In the genomic region with DNA sequence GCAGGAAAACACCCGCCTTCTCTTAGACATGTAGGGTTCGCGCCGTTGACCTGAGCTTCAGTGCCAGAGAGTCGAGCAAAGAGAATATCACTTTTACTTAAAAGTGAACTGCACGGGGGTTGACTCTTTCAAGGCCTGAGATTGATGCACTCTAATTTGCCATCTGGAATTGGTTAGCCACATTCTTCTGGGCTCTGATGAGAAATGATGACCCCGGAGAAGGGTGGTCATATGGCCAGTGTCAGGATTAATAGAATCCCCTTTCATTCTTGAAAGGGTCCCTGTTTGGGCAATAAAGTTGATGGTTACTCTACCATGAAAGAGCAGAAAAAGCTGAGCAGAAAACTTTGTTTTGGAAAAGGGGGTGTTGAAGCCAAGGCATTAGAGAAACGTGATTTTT, we compare ENCODE assay signal across 18 cellular contexts. TPM values are rescaled to one million over a fixed set of nuclear protein-coding genes. Genes with fewer than 3 reads are reported as not detected.
DNase-seq lines count a peak whose midpoint lies in the region; ATAC-seq and TF ChIP-seq lines count a peak whose summit lies in the region.
"Had no signal": no experiment of that assay in that cellular context is flagged by ENCODE, and none has a peak within 500 bp of the region (broad histone marks: within the 10 kb centered on the region; RNA-seq: fewer than 3 reads in every experiment).

No MANE protein-coding gene starts in this region.

- peak overlapping the region; percentile 76 for H3K27ac Mint-ChIP-seq in activated CD4-positive, alpha-beta T cell treated with anti-CD3 and anti-CD28 coated beads for 36 hours
- H3K27ac Mint-ChIP-seq in nephron: peak overlapping the region; percentile 94 to 99 (median 97)

- no peak for DNase-seq in activated CD4-positive, alpha-beta T cell treated with anti-CD3 and anti-CD28 coated beads for 36 hours
- DNase-seq in activated CD4-positive, alpha-beta T cell treated with anti-CD3 and anti-CD28 coated beads for 48 hours: no peak
- DNase-seq in fibroblast of peridontal ligament (ENCODE audit: extremely low read depth): peak; percentile 32
- no peak for DNase-seq in transverse colon
- DNase-seq in effector CD4-positive, alpha-beta T cell: no peak
- DNase-seq in H4 (ENCODE audit: low spot score): no peak
- DNase-seq: 8988T; activated CD4-positive, alpha-beta T cell treated with anti-CD3 and anti-CD28 coated beads, Interleukin-2, amount 10 ng/mL, durations not matched to agents 7 days and 5 days; activated naive CD8-positive, alpha-beta T cell treated with anti-CD3 and anti-CD28 coated beads for 36 hours; activated T-cell treated with anti-CD3 and anti-CD28 coated beads, Interleukin-2, amount 50 U/mL, for 4 hours; caudate nucleus; CD4-positive, alpha-beta memory T cell; head of caudate nucleus; NCI-H2107; stimulated activated naive CD4-positive, alpha-beta T cell treated with Interleukin-2 at 50 U/mL for 16 hours; T1000 had no signal

- no peaks in the 10 kb centered on the region for H3K36me3 ChIP-seq in transverse colon

- peak overlapping the region; percentile 28 to 65 (median 50) for H3K27ac ChIP-seq in transverse colon

- H3K4me3 ChIP-seq in transverse colon: no peak overlapping the region

- intact Hi-C loops in activated CD4-positive, alpha-beta T cell treated with anti-CD3 and anti-CD28 coated beads for 36 hours (cut with DNase I, micrococcal nuclease): no loop called here
- intact Hi-C loops in transverse colon (cut with DNase I; ENCODE audit: low total_unique reads): no loop called here

- H3K9me3 Mint-ChIP-seq in activated CD4-positive, alpha-beta T cell treated with anti-CD3 and anti-CD28 coated beads for 36 hours (ENCODE audit: low read depth): peaks cover 2% of the 10 kb centered on the region
- no peaks in the 10 kb centered on the region for H3K9me3 Mint-ChIP-seq in nephron
- H3K9me3 Mint-ChIP-seq: activated T-cell treated with anti-CD3 and anti-CD28 coated beads, Interleukin-2, amount 50 U/mL, for 4 hours; CD4-positive, alpha-beta memory T cell had no signal

- TF ChIP-seq POLR2A in transverse colon (IDR thresholded peaks at IDR 0.05): no peak

- H3K27me3 ChIP-seq in transverse colon: no peaks in the 10 kb centered on the region

- TF ChIP-seq CTCF in nephron (IDR thresholded peaks at IDR 0.05; ENCODE audit: unreplicated experiment in 3 of 3) (no peak), transverse colon (IDR thresholded peaks at IDR 0.05) (no peak)

- 86 to 100% methylated on average over 1 to 8 of the region's 8 CpGs for WGBS in transverse colon (ENCODE audit: low coverage in 1 of 2), 2 donors

- H3K4me1 ChIP-seq in transverse colon: peaks cover 9 to 50% (median 16%) of the 10 kb centered on the region in 4 donors

- peaks cover 2% of the 10 kb centered on the region for H3K36me3 Mint-ChIP-seq in activated CD4-positive, alpha-beta T cell treated with anti-CD3 and anti-CD28 coated beads for 36 hours (ENCODE audit: low read depth)
- H3K36me3 Mint-ChIP-seq in nephron (ENCODE audit: low read depth): no peaks in the 10 kb centered on the region
- H3K36me3 Mint-ChIP-seq: CD4-positive, alpha-beta memory T cell had no signal

- no peaks in the 10 kb centered on the region for H3K27me3 Mint-ChIP-seq in activated CD4-positive, alpha-beta T cell treated with anti-CD3 and anti-CD28 coated beads for 36 hours
- no peaks in the 10 kb centered on the region for H3K27me3 Mint-ChIP-seq in nephron (ENCODE audit: low read depth)
- H3K27me3 Mint-ChIP-seq: activated CD4-positive, alpha-beta T cell treated with anti-CD3 and anti-CD28 coated beads, Interleukin-2, amount 10 ng/mL, durations not matched to agents 7 days and 5 days; activated naive CD8-positive, alpha-beta T cell treated with anti-CD3 and anti-CD28 coated beads for 36 hours; CD4-positive, alpha-beta memory T cell had no signal

- CTCF ChIA-PET in activated CD4-positive, alpha-beta T cell treated with anti-CD3 and anti-CD28 coated beads for 36 hours (lab: Charles Lee): interaction anchor here (0.7 to 1.1 kb wide), 5 partner anchors 8 to 508 kb away, joined by 3 to 4 read pairs (median 3); no protein-coding TSS in a partner anchor

- in situ Hi-C loops in transverse colon (cut with MboI; ENCODE audit: low pct_ligation_motif_present in 1 of 4, low pct_unique_long_range_greater_than_20kb in 1 of 4, low sequenced_read_pairs in 3 of 4): no loop called here

- peaks cover 50% of the 10 kb centered on the region for H3K4me1 Mint-ChIP-seq in activated CD4-positive, alpha-beta T cell treated with anti-CD3 and anti-CD28 coated beads for 36 hours
- H3K4me1 Mint-ChIP-seq in nephron: peaks cover 55% of the 10 kb centered on the region

- POLR2A ChIA-PET in activated CD4-positive, alpha-beta T cell treated with anti-CD3 and anti-CD28 coated beads for 36 hours (lab: Charles Lee): no interaction called here

- no peak for ATAC-seq in activated CD4-positive, alpha-beta T cell treated with anti-CD3 and anti-CD28 coated beads for 36 hours
- no peak for ATAC-seq in GM21528 (IDR thresholded peaks at IDR 0.05; ENCODE audit: low FRiP score, unreplicated experiment)
- ATAC-seq: activated T-cell treated with anti-CD3 and anti-CD28 coated beads, Interleukin-2, amount 50 U/mL, for 4 hours had no signal

- no peaks in the 10 kb centered on the region for H3K9me3 ChIP-seq in transverse colon

- TF ChIP-seq EP300 in transverse colon (IDR thresholded peaks at IDR 0.05; ENCODE audit: low read depth): no peak

- no peak overlapping the region for H3K4me3 Mint-ChIP-seq in activated CD4-positive, alpha-beta T cell treated with anti-CD3 and anti-CD28 coated beads for 36 hours
- peak overlapping the region in 1 of 3 experiments; percentile 4 for H3K4me3 Mint-ChIP-seq in nephron
- H3K4me3 Mint-ChIP-seq: activated CD4-positive, alpha-beta T cell treated with anti-CD3 and anti-CD28 coated beads, Interleukin-2, amount 10 ng/mL, durations not matched to agents 7 days and 5 days; activated naive CD8-positive, alpha-beta T cell treated with anti-CD3 and anti-CD28 coated beads for 36 hours; activated T-cell treated with anti-CD3 and anti-CD28 coated beads, Interleukin-2, amount 50 U/mL, for 4 hours had no signal

RNA-seq across cellular contexts. Expression of gene GRK5, which starts 31.2 kb away (rescaled TPM):
- total RNA-seq in activated CD4-positive, alpha-beta T cell treated with anti-CD3 and anti-CD28 coated beads for 36 hours: 10 to 100 TPM; 21.2 to 24.8 TPM
- 100 to 1,000 TPM in 1 of 4 donors, 10 to 100 TPM in 1, 1 to 10 TPM in 2; 6.0 to 111 (median 9.5) TPM for total RNA-seq in transverse colon
- 9.9 and 10.1 TPM in 2 replicates for total RNA-seq in H4 (2014; rRNA removed; shearing (Covaris generic))

RNA-seq across cellular contexts. Expression of gene PRDX3, which starts 60.0 kb away (rescaled TPM):
- total RNA-seq in activated CD4-positive, alpha-beta T cell treated with anti-CD3 and anti-CD28 coated beads for 36 hours: 100 to 1,000 TPM; 160 to 217 TPM
- total RNA-seq in transverse colon: 100 to 1,000 TPM in 2 of 4 donors, 10 to 100 TPM in 2; 24.7 to 141 (median 78.9) TPM
- total RNA-seq in H4 (2014; rRNA removed; shearing (Covaris generic)): 315 and 406 TPM in 2 replicates
